ENCODE assay signal across 1 cellular context in the genomic region with DNA sequence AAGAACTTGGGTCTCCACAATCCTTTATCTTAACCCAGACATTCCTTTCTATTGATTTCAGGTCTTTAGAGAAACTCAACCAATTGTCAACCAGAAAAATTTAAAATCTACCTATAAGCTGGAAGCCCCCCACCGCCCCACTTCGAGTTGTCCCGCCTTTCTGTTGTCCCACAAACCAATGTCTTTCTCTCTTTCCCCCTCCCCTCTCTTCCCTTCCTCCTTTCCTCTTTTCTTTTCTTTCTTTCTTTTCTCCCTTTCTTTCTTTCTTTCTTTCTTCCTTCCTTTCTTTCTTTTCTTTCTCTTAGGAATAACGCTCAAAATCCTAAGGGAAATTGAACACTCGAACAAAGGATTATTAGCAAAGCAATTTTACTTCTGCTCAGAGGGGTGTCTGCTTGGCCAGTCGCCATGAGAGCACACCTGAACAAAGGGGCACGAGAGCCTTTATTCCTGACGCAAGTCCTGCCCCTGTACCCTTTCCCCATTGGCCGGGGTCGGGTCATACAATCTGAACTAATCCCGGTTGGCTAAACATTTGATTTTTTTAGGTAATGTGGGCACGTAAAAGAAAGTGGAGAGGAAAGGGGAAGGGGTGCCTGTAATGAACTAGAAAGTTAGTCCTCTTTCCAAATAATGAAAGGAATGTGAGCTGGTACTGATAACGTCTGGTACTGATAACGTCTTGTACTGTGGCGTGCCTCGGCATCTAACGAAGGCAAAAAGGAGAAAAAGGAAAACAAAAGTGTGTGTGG.
TF ChIP-seq lines count a peak whose summit lies in the region.

No MANE protein-coding gene starts in this region.

TF ChIP-seq in SK-N-SH, 30 proteins besides CTCF, POLR2A, EP300 and RAD21 (continued from another document):
- TF ChIP-seq, protein P1, sequence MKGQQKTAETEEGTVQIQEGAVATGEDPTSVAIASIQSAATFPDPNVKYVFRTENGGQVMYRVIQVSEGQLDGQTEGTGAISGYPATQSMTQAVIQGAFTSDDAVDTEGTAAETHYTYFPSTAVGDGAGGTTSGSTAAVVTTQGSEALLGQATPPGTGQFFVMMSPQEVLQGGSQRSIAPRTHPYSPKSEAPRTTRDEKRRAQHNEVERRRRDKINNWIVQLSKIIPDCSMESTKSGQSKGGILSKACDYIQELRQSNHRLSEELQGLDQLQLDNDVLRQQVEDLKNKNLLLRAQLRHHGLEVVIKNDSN (IDR thresholded peaks at IDR 0.05; ENCODE audit: borderline replicate concordance, low read depth), result no peak
- TF ChIP-seq, protein P2, sequence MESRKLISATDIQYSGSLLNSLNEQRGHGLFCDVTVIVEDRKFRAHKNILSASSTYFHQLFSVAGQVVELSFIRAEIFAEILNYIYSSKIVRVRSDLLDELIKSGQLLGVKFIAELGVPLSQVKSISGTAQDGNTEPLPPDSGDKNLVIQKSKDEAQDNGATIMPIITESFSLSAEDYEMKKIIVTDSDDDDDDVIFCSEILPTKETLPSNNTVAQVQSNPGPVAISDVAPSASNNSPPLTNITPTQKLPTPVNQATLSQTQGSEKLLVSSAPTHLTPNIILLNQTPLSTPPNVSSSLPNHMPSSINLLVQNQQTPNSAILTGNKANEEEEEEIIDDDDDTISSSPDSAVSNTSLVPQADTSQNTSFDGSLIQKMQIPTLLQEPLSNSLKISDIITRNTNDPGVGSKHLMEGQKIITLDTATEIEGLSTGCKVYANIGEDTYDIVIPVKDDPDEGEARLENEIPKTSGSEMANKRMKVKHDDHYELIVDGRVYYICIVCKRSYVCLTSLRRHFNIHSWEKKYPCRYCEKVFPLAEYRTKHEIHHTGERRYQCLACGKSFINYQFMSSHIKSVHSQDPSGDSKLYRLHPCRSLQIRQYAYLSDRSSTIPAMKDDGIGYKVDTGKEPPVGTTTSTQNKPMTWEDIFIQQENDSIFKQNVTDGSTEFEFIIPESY (IDR thresholded peaks at IDR 0.05; ENCODE audit: borderline replicate concordance, low read depth), result no peak
- TF ChIP-seq RFX5 (IDR thresholded peaks at IDR 0.05; ENCODE audit: low read length) (no peak), TEAD4 (IDR thresholded peaks at IDR 0.05; ENCODE audit: borderline replicate concordance, insufficient read depth) (no peak), TCF12 (IDR thresholded peaks at IDR 0.05) (no peak), ELF1 (IDR thresholded peaks at IDR 0.05) (no peak), GABPA (IDR thresholded peaks at IDR 0.05; ENCODE audit: low read depth) (no peak), POLR2AphosphoS5 (IDR thresholded peaks at IDR 0.05; ENCODE audit: low read depth, low read length) (no peak), GATA2 (CRISPR knock-in tag; IDR thresholded peaks at IDR 0.05) (no peak), NRF1 (IDR thresholded peaks at IDR 0.05; ENCODE audit: low read depth, low read length) (no peak)
- TF ChIP-seq, protein P3, sequence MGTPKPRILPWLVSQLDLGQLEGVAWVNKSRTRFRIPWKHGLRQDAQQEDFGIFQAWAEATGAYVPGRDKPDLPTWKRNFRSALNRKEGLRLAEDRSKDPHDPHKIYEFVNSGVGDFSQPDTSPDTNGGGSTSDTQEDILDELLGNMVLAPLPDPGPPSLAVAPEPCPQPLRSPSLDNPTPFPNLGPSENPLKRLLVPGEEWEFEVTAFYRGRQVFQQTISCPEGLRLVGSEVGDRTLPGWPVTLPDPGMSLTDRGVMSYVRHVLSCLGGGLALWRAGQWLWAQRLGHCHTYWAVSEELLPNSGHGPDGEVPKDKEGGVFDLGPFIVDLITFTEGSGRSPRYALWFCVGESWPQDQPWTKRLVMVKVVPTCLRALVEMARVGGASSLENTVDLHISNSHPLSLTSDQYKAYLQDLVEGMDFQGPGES (IDR thresholded peaks at IDR 0.05; ENCODE audit: low read depth, low read length), result no peak
- TF ChIP-seq, protein P4, sequence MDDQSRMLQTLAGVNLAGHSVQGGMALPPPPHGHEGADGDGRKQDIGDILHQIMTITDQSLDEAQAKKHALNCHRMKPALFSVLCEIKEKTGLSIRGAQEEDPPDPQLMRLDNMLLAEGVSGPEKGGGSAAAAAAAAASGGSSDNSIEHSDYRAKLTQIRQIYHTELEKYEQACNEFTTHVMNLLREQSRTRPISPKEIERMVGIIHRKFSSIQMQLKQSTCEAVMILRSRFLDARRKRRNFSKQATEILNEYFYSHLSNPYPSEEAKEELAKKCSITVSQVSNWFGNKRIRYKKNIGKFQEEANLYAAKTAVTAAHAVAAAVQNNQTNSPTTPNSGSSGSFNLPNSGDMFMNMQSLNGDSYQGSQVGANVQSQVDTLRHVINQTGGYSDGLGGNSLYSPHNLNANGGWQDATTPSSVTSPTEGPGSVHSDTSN (IDR thresholded peaks at IDR 0.05), result no peak
- TF ChIP-seq, protein P5, sequence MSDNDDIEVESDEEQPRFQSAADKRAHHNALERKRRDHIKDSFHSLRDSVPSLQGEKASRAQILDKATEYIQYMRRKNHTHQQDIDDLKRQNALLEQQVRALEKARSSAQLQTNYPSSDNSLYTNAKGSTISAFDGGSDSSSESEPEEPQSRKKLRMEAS (IDR thresholded peaks at IDR 0.05; ENCODE audit: low read depth), result no peak
